ENCODE assay signal across 13 cellular contexts in genomic region chr14:21072781-21073339, GRCh38. TPM values are rescaled to one million over a fixed set of nuclear protein-coding genes. Genes with fewer than 3 reads are reported as not detected.
A peak's percentile ranks its signal among the peaks of the same experiment; 100 is the strongest.
DNase-seq lines count a peak whose midpoint lies in the region; ATAC-seq and TF ChIP-seq lines count a peak whose summit lies in the region.
"Had no signal": no experiment of that assay in that cellular context is flagged by ENCODE, and none has a peak within 500 bp of the region (broad histone marks: within the 10 kb centered on the region; RNA-seq: fewer than 3 reads in every experiment).

No MANE protein-coding gene starts in this region.

- peak overlapping the region; percentile 99 for H3K27ac Mint-ChIP-seq in osteocyte (ENCODE audit: unreplicated experiment)
- H3K27ac Mint-ChIP-seq: T-helper 2 cell treated with Interferon-gamma antibody and Interleukin-4, amounts not matched to agents 5 μg/mL and 100 μg/mL, for 36 hours had no signal

- intact Hi-C loops in esophagus squamous epithelium (cut with DNase I) = no loop called here

- no peaks in the 10 kb centered on the region for H3K9me3 Mint-ChIP-seq in osteocyte (ENCODE audit: unreplicated experiment)
- H3K9me3 Mint-ChIP-seq: activated T-cell treated with anti-CD3 and anti-CD28 coated beads, Interleukin-2, amount 50 U/mL, for 4 hours; CD4-positive, alpha-beta memory T cell; T-helper 2 cell treated with Interferon-gamma antibody and Interleukin-4, amounts not matched to agents 5 μg/mL and 100 μg/mL, for 36 hours had no signal

- H3K9me3 ChIP-seq in esophagus squamous epithelium = no peaks in the 10 kb centered on the region

- TF ChIP-seq CTCF in esophagus squamous epithelium (IDR thresholded peaks at IDR 0.05) = no peak
- no peak for TF ChIP-seq CTCF in osteocyte (IDR thresholded peaks at IDR 0.05)

- peak overlapping the region in 3 of 4 donors; percentile 83 to 91 (median 88) for H3K27ac ChIP-seq in esophagus squamous epithelium

- H3K4me3 Mint-ChIP-seq in osteocyte (ENCODE audit: unreplicated experiment) = peak overlapping the region; percentile 91
- H3K4me3 Mint-ChIP-seq: activated T-cell treated with anti-CD3 and anti-CD28 coated beads, Interleukin-2, amount 50 U/mL, for 4 hours; T-helper 2 cell treated with Interferon-gamma antibody and Interleukin-4, amounts not matched to agents 5 μg/mL and 100 μg/mL, for 36 hours had no signal

- ATAC-seq in GM18870 (IDR thresholded peaks at IDR 0.05; ENCODE audit: unreplicated experiment) (no peak), GM21423 (IDR thresholded peaks at IDR 0.05; ENCODE audit: unreplicated experiment) (no peak)
- ATAC-seq: activated T-cell treated with anti-CD3 and anti-CD28 coated beads, Interleukin-2, amount 50 U/mL, for 4 hours had no signal

- H3K36me3 Mint-ChIP-seq in osteocyte (ENCODE audit: unreplicated experiment) = peaks cover 29% of the 10 kb centered on the region
- H3K36me3 Mint-ChIP-seq: CD4-positive, alpha-beta memory T cell had no signal

- peaks cover 39% of the 10 kb centered on the region for H3K4me1 Mint-ChIP-seq in osteocyte (ENCODE audit: unreplicated experiment)

- no peak overlapping the region for H3K4me3 ChIP-seq in esophagus squamous epithelium

- no peak for TF ChIP-seq POLR2A in esophagus squamous epithelium (IDR thresholded peaks at IDR 0.05)

- CTCF ChIA-PET in HEK293T (lab: Yijun Ruan, JAX) = interaction anchor here (0.5 to 3.0 kb wide), 4 partner anchors 17 to 1801 kb away, joined by 4 to 42 read pairs (median 16); no protein-coding TSS in a partner anchor

- WGBS in esophagus squamous epithelium, 2 donors = 90 to 97% methylated on average over 2 to 6 of the region's 9 CpGs

- DNase-seq in AG08396 (ENCODE audit: low spot score) (peak; percentile 11), NCI-H2196 (lab: John Stamatoyannopoulos, UW; ENCODE audit: unreplicated experiment) (peak; percentile 47), esophagus squamous epithelium (lab: John Stamatoyannopoulos, UW) (no peak), osteocyte (ENCODE audit: extremely low spot score, unreplicated experiment) (no peak), NCI-H1105 (lab: John Stamatoyannopoulos, UW) (no peak), HEK293T (ENCODE audit: extremely low spot score) (no peak)
- DNase-seq: activated T-cell treated with anti-CD3 and anti-CD28 coated beads, Interleukin-2, amount 50 U/mL, for 4 hours; CD4-positive, alpha-beta memory T cell; dermis blood vessel endothelial cell; NCI-H1417 had no signal

- POLR2A ChIA-PET in HEK293T (lab: Yijun Ruan, JAX) = interaction anchor here (0.9 to 3.7 kb wide), 5 partner anchors 9 to 48 kb away, joined by 3 to 72 read pairs (median 27); partner anchors contain the start of genes NDRG2 and TMEM253

- H3K27me3 Mint-ChIP-seq in osteocyte (ENCODE audit: unreplicated experiment) = no peaks in the 10 kb centered on the region

- H3K4me1 ChIP-seq in esophagus squamous epithelium = peaks cover 23 to 49% (median 29%) of the 10 kb centered on the region in 3 donors

- H3K27me3 ChIP-seq in esophagus squamous epithelium = peaks cover 0 to 33% (median 0%) of the 10 kb centered on the region in 4 donors

- peaks cover 0 to 42% (median 7%) of the 10 kb centered on the region in 3 donors for H3K36me3 ChIP-seq in esophagus squamous epithelium

TF ChIP-seq in HEK293T, 16 proteins besides CTCF, POLR2A, EP300 and RAD21:
- TF ChIP-seq ELF4 (IDR thresholded peaks at IDR 0.05) (no peak), ARNT (IDR thresholded peaks at IDR 0.05) (no peak), SUZ12 (IDR thresholded peaks at IDR 0.05) (no peak), PKNOX1 (IDR thresholded peaks at IDR 0.05) (no peak), FOXA1 (IDR thresholded peaks at IDR 0.05) (no peak), SP1 (IDR thresholded peaks at IDR 0.05) (no peak)

RNA-seq across cellular contexts. Expression of gene ARHGEF40, which starts 2.8 kb away (rescaled TPM):
- total RNA-seq in esophagus squamous epithelium (10 to 100 TPM in 1 of 4 donors, 1 to 10 TPM in 3; 1.3 to 10.3 (median 3.6) TPM), osteocyte (126 and 139 TPM in 2 replicates)

RNA-seq across cellular contexts. Expression of gene RNASE8, which starts 15.2 kb away (rescaled TPM):
- total RNA-seq in esophagus squamous epithelium (not detected), osteocyte (not detected in 2 replicates)
- total RNA-seq: activated T-cell treated with anti-CD3 and anti-CD28 coated beads, Interleukin-2, amount 50 U/mL, for 4 hours; CD4-positive, alpha-beta memory T cell; dermis blood vessel endothelial cell had no signal

RNA-seq across cellular contexts. Expression of gene ZNF219, which starts 25.6 kb away (rescaled TPM):
- total RNA-seq in esophagus squamous epithelium (10 to 100 TPM; 47.1 to 68.3 (median 61.3) TPM), osteocyte (20.5 and 25.2 TPM in 2 replicates)

RNA-seq across cellular contexts. Expression of gene TMEM253, which starts 28.0 kb away (rescaled TPM):
- total RNA-seq in esophagus squamous epithelium (1 to 10 TPM in 1 of 4 donors, under 1 TPM in 1, not detected in 2; 0.95 to 1.5 TPM), osteocyte (1.2 TPM in 2 replicates)
- total RNA-seq: activated T-cell treated with anti-CD3 and anti-CD28 coated beads, Interleukin-2, amount 50 U/mL, for 4 hours; CD4-positive, alpha-beta memory T cell; dermis blood vessel endothelial cell had no signal

RNA-seq across cellular contexts. Expression of gene RNASE7, which starts 30.7 kb away (rescaled TPM):
- 10 to 100 TPM in 1 of 4 donors, 1 to 10 TPM in 1, under 1 TPM in 1, not detected in 1; 0.97 to 13.3 (median 1.1) TPM for total RNA-seq in esophagus squamous epithelium
- not detected in 2 replicates for total RNA-seq in osteocyte
- total RNA-seq: activated T-cell treated with anti-CD3 and anti-CD28 coated beads, Interleukin-2, amount 50 U/mL, for 4 hours; CD4-positive, alpha-beta memory T cell; dermis blood vessel endothelial cell had no signal

Comparison
In these comparisons a context has a peak if more than half of its experiments do, and no peak if none do; other contexts are left out.
1. DNase-seq: peak in AG08396 (single experiment) and NCI-H2196 (single experiment); none in esophagus squamous epithelium (single experiment), osteocyte (single experiment), NCI-H1105 (single experiment) and HEK293T (single experiment).
2. RNA of gene ARHGEF40, which starts 2.8 kb away (total RNA-seq): 126 to 139 TPM in osteocyte; 1.3 to 10.3 TPM in esophagus squamous epithelium; every median in the first group is over 10 times any median in the second.